ENCODE assay signal across 8 cellular contexts in genomic region chr19:610801-611505, GRCh38. TPM values are rescaled to one million over a fixed set of nuclear protein-coding genes. Genes with fewer than 3 reads are reported as not detected.
DNase-seq lines count a peak whose midpoint lies in the region; ATAC-seq and TF ChIP-seq lines count a peak whose summit lies in the region.

No MANE protein-coding gene starts in this region.

- H3K9me3 ChIP-seq in WERI-Rb-1 (ENCODE audit: severe bottlenecking), result no peaks in the 10 kb centered on the region
- H3K9me3 ChIP-seq in mucosa of descending colon, result no peaks in the 10 kb centered on the region
- H3K9me3 ChIP-seq in suprapubic skin, result no peaks in the 10 kb centered on the region

- H3K27ac ChIP-seq in WERI-Rb-1, result peak overlapping the region; percentile 91
- peak overlapping the region; percentile 18 for H3K27ac ChIP-seq in suprapubic skin

- H3K4me3 ChIP-seq in WERI-Rb-1 (ENCODE audit: low read depth, low read length) (peak overlapping the region; percentile 15), mucosa of descending colon (no peak overlapping the region), suprapubic skin (peak overlapping the region; percentile 28)

- H3K4me1 ChIP-seq in mucosa of descending colon (ENCODE audit: low read depth) (peaks cover 10% of the 10 kb centered on the region), suprapubic skin (peaks cover 27% of the 10 kb centered on the region)

- DNase-seq in NCI-H2081 (lab: John Stamatoyannopoulos, UW) (peak; percentile 16 to 66), NCI-H2081 treated with DMSO at 0.1 percent for 48 hours (lab: John Stamatoyannopoulos, UW) (no peak), WERI-Rb-1 (peak; percentile 90), cerebellar cortex (ENCODE audit: low spot score) (peak; percentile 49), mucosa of descending colon (peak in 2 of 3 donors; percentile 27 to 76), suprapubic skin (ENCODE audit: low spot score in 2 of 2) (no peak), NCI-H2196 (lab: John Stamatoyannopoulos, UW; ENCODE audit: unreplicated experiment) (no peak)

- TF ChIP-seq CTCF in WERI-Rb-1 (IDR thresholded peaks at IDR 0.05; ENCODE audit: low read depth, low read length) (no peak), mucosa of descending colon (IDR thresholded peaks at IDR 0.05) (no peak), suprapubic skin (IDR thresholded peaks at IDR 0.05) (no peak)

- H3K27me3 ChIP-seq in WERI-Rb-1 (ENCODE audit: insufficient read depth, low read depth, severe bottlenecking) (no peaks in the 10 kb centered on the region), suprapubic skin (peaks cover 11% of the 10 kb centered on the region)

- peaks cover 23% of the 10 kb centered on the region for H3K36me3 ChIP-seq in WERI-Rb-1
- H3K36me3 ChIP-seq in mucosa of descending colon (ENCODE audit: low read depth), result no peaks in the 10 kb centered on the region
- no peaks in the 10 kb centered on the region for H3K36me3 ChIP-seq in suprapubic skin

- intact Hi-C loops in mucosa of descending colon (cut with DNase I, micrococcal nuclease), result no loop called here

- 22% methylated on average over 29 of the region's 37 CpGs for WGBS in suprapubic skin

- TF ChIP-seq POLR2A in suprapubic skin (IDR thresholded peaks at IDR 0.05), result no peak

- TF ChIP-seq EP300 in suprapubic skin (IDR thresholded peaks at IDR 0.05), result no peak

- ATAC-seq in mucosa of descending colon (peak; percentile 66), GM18520 (IDR thresholded peaks at IDR 0.05; ENCODE audit: unreplicated experiment) (no peak)

RNA-seq across cellular contexts. Expression of gene HCN2, which starts 21.3 kb away (rescaled TPM):
- total RNA-seq in mucosa of descending colon, result under 1 TPM; 0.12 to 0.89 (median 0.17) TPM
- 1 to 10 TPM in 1 of 4 donors, under 1 TPM in 3; 0.11 to 1.7 (median 0.81) TPM for total RNA-seq in suprapubic skin

RNA-seq across cellular contexts. Expression of gene POLRMT, which starts 22.4 kb away (rescaled TPM):
- total RNA-seq in mucosa of descending colon (10 to 100 TPM; 48.3 to 61.1 (median 51.1) TPM), suprapubic skin (10 to 100 TPM; 26.0 to 60.4 (median 46.3) TPM)

RNA-seq across cellular contexts. Expression of gene FGF22, which starts 28.7 kb away (rescaled TPM):
- total RNA-seq in mucosa of descending colon, result under 1 TPM in 2 of 3 donors, not detected in 1; 0.23 to 0.82 TPM
- total RNA-seq in suprapubic skin, result 10 to 100 TPM in 2 of 4 donors, 1 to 10 TPM in 2; 5.2 to 13.0 (median 9.2) TPM

RNA-seq across cellular contexts. Expression of gene BSG, which starts 38.6 kb away (rescaled TPM):
- total RNA-seq in mucosa of descending colon (1,000 to 10,000 TPM in 1 of 3 donors, 100 to 1,000 TPM in 2; 695 to 1,536 (median 896) TPM), suprapubic skin (100 to 1,000 TPM; 265 to 314 (median 285) TPM)

RNA-seq across cellular contexts. Expression of gene RNF126, which starts 52.1 kb away (rescaled TPM):
- total RNA-seq in mucosa of descending colon (10 to 100 TPM; 47.5 to 69.1 (median 62.0) TPM), suprapubic skin (100 to 1,000 TPM in 3 of 4 donors, 10 to 100 TPM in 1; 96.0 to 118 (median 106) TPM)

Comparison
In these comparisons a context has a peak if more than half of its experiments do, and no peak if none do; other contexts are left out.
1. DNase-seq: peak in NCI-H2081 (2 of 2), WERI-Rb-1 (single experiment), cerebellar cortex (single experiment) and mucosa of descending colon (2 of 3); none in NCI-H2081 treated with DMSO at 0.1 percent for 48 hours (single experiment), suprapubic skin (0 of 2) and NCI-H2196 (single experiment).